ENCODE assay signal across 17 cellular contexts in genomic region chr10:119670717-119671116, GRCh38. TPM values are rescaled to one million over a fixed set of nuclear protein-coding genes. Genes with fewer than 3 reads are reported as not detected.
A peak's percentile ranks its signal among the peaks of the same experiment; 100 is the strongest.
DNase-seq lines count a peak whose midpoint lies in the region; ATAC-seq and TF ChIP-seq lines count a peak whose summit lies in the region.
"Had no signal": no experiment of that assay in that cellular context is flagged by ENCODE, and none has a peak within 500 bp of the region (broad histone marks: within the 10 kb centered on the region; RNA-seq: fewer than 3 reads in every experiment).

No MANE protein-coding gene starts in this region.

- H4K8ac ChIP-seq in mesenchymal stem cell (ENCODE audit: low read length), result no peak overlapping the region

- no peaks in the 10 kb centered on the region for H3K9me3 Mint-ChIP-seq in chondrocyte (ENCODE audit: low read depth)
- H3K9me3 Mint-ChIP-seq: activated CD8-positive, alpha-beta T cell treated with anti-CD3 and anti-CD28 coated beads for 36 hours; activated naive CD8-positive, alpha-beta T cell treated with anti-CD3 and anti-CD28 coated beads, Interleukin-2, amount 50 U/mL, for 24 hours; activated T-helper 1 cell treated with anti-CD3 and anti-CD28 coated beads, Interleukin-12 subunit alpha, Interleukin-12 subunit beta, Interleukin-2, Interleukin-4 antibody, amounts not matched to agents 30 ng/mL and 10 ng/mL and 1 ng/mL, durations not matched to agents 14 hours and 24 hours and 36 hours; immature natural killer cell; nephron progenitor cell had no signal

- H3K4ac ChIP-seq in mesenchymal stem cell (ENCODE audit: low read depth in 1 of 2, low read length in 2 of 2), result no peak overlapping the region

- H3K4me3 Mint-ChIP-seq in chondrocyte (ENCODE audit: unreplicated experiment), result no peak overlapping the region
- H3K4me3 Mint-ChIP-seq: activated CD8-positive, alpha-beta T cell treated with anti-CD3 and anti-CD28 coated beads for 36 hours; activated naive CD8-positive, alpha-beta T cell treated with anti-CD3 and anti-CD28 coated beads, Interleukin-2, amount 50 U/mL, for 24 hours; activated T-helper 1 cell treated with anti-CD3 and anti-CD28 coated beads, Interleukin-12 subunit alpha, Interleukin-12 subunit beta, Interleukin-2, Interleukin-4 antibody, amounts not matched to agents 30 ng/mL and 10 ng/mL and 1 ng/mL, durations not matched to agents 14 hours and 24 hours and 36 hours; immature natural killer cell; nephron progenitor cell had no signal

- no peak overlapping the region for H4K91ac ChIP-seq in mesenchymal stem cell (ENCODE audit: low read length)

- TF ChIP-seq CTCF in AG10803 (conservative IDR thresholded peaks at IDR 0.05; ENCODE audit: low read length), result no peak
- no peak for TF ChIP-seq CTCF in chondrocyte (IDR thresholded peaks at IDR 0.05)

- H2BK120ac ChIP-seq in mesenchymal stem cell (ENCODE audit: low read depth, low read length), result no peak overlapping the region

- no peak overlapping the region for H3K4me2 ChIP-seq in mesenchymal stem cell (ENCODE audit: low read length, poor library complexity, severe bottlenecking)

- H3K79me1 ChIP-seq in mesenchymal stem cell (replicated peaks; ENCODE audit: low read length, poor library complexity, severe bottlenecking), result peaks cover 12% of the 10 kb centered on the region

- H2BK5ac ChIP-seq in mesenchymal stem cell (ENCODE audit: low read depth, low read length, poor library complexity, severe bottlenecking), result no peak overlapping the region

- no peak overlapping the region for H3K23ac ChIP-seq in mesenchymal stem cell (ENCODE audit: low read length in 2 of 2)

- H3K4me1 Mint-ChIP-seq in chondrocyte (ENCODE audit: low read depth), result peaks cover 57% of the 10 kb centered on the region
- H3K4me1 Mint-ChIP-seq: immature natural killer cell had no signal

- no peak overlapping the region for H2AFZ ChIP-seq in mesenchymal stem cell (ENCODE audit: low read depth, low read length)

- H3K4me3 ChIP-seq in AG10803 (ENCODE audit: low read length) (no peak overlapping the region), mesenchymal stem cell (ENCODE audit: insufficient read depth in 1 of 2, low read depth in 1 of 2, low read length in 2 of 2) (no peak overlapping the region)

- H3K36me3 ChIP-seq in mesenchymal stem cell (ENCODE audit: control insufficient read depth in 1 of 2, insufficient read depth in 2 of 2, low read depth in 1 of 2, low read length in 2 of 2), result peaks cover 39 to 54% of the 10 kb centered on the region in 2 experiments

- H3K14ac ChIP-seq in mesenchymal stem cell (ENCODE audit: low read length in 2 of 2), result no peak overlapping the region

- 75% methylated on average over 3 of the region's 3 CpGs for WGBS in mesenchymal stem cell

- DNase-seq in AG10803 (ENCODE audit: low read depth) (peak; percentile 70), NCI-H226 (peak; percentile 45), chondrocyte (ENCODE audit: low spot score) (no peak), mesenchymal stem cell (no peak), kidney glomerular epithelial cell (lab: John Stamatoyannopoulos, UW) (no peak), iPS-NIHi11 (ENCODE audit: low spot score) (no peak), NCI-H69 (lab: John Stamatoyannopoulos, UW) (no peak)
- DNase-seq: activated CD8-positive, alpha-beta T cell treated with anti-CD3 and anti-CD28 coated beads for 36 hours; activated naive CD8-positive, alpha-beta T cell treated with anti-CD3 and anti-CD28 coated beads, Interleukin-2, amount 50 U/mL, for 24 hours; BE2C; immature natural killer cell; mesendoderm; NCI-H2029; nephron progenitor cell; SW 1271 had no signal

- H3K18ac ChIP-seq in mesenchymal stem cell (ENCODE audit: low read depth in 1 of 2, low read length in 2 of 2), result no peak overlapping the region

- ATAC-seq in GM18520 (IDR thresholded peaks at IDR 0.05; ENCODE audit: unreplicated experiment), result no peak
- ATAC-seq: activated CD8-positive, alpha-beta T cell treated with anti-CD3 and anti-CD28 coated beads for 36 hours; activated naive CD8-positive, alpha-beta T cell treated with anti-CD3 and anti-CD28 coated beads, Interleukin-2, amount 50 U/mL, for 24 hours had no signal

- H3K9me3 ChIP-seq in mesenchymal stem cell (ENCODE audit: control insufficient read depth, low read length), result no peaks in the 10 kb centered on the region
- H3K9me3 ChIP-seq: BE2C had no signal

- peaks cover 56% of the 10 kb centered on the region for H3K4me1 ChIP-seq in mesenchymal stem cell (ENCODE audit: control insufficient read depth, insufficient read depth, low read depth, low read length)

- H3K27me3 Mint-ChIP-seq in chondrocyte (ENCODE audit: low read depth), result no peaks in the 10 kb centered on the region
- H3K27me3 Mint-ChIP-seq: activated CD8-positive, alpha-beta T cell treated with anti-CD3 and anti-CD28 coated beads for 36 hours; activated naive CD8-positive, alpha-beta T cell treated with anti-CD3 and anti-CD28 coated beads, Interleukin-2, amount 50 U/mL, for 24 hours had no signal

- H3K27ac Mint-ChIP-seq in chondrocyte (ENCODE audit: unreplicated experiment), result peak overlapping the region; percentile 71
- H3K27ac Mint-ChIP-seq: activated naive CD8-positive, alpha-beta T cell treated with anti-CD3 and anti-CD28 coated beads, Interleukin-2, amount 50 U/mL, for 24 hours; activated T-helper 1 cell treated with anti-CD3 and anti-CD28 coated beads, Interleukin-12 subunit alpha, Interleukin-12 subunit beta, Interleukin-2, Interleukin-4 antibody, amounts not matched to agents 30 ng/mL and 10 ng/mL and 1 ng/mL, durations not matched to agents 14 hours and 24 hours and 36 hours; immature natural killer cell; nephron progenitor cell had no signal

- H2AK5ac ChIP-seq in mesenchymal stem cell (ENCODE audit: low read length, severe bottlenecking), result no peak overlapping the region

- H3K9ac ChIP-seq in mesenchymal stem cell (ENCODE audit: low read length), result no peak overlapping the region

- H3K27me3 ChIP-seq in mesenchymal stem cell (ENCODE audit: control insufficient read depth in 1 of 2, insufficient read depth in 1 of 2, low read length in 2 of 2), result no peaks in the 10 kb centered on the region
- H3K27me3 ChIP-seq: BE2C had no signal

- no peak overlapping the region for H2BK12ac ChIP-seq in mesenchymal stem cell (ENCODE audit: low read length in 2 of 2)

- peak overlapping the region; percentile 31 for H3K27ac ChIP-seq in mesenchymal stem cell (ENCODE audit: low read length, poor library complexity, severe bottlenecking)

- H3K36me3 Mint-ChIP-seq in chondrocyte (ENCODE audit: low read depth), result peaks cover 29% of the 10 kb centered on the region

- no peak overlapping the region for H2BK15ac ChIP-seq in mesenchymal stem cell (ENCODE audit: low read depth, poor library complexity, severe bottlenecking)

RNA-seq across cellular contexts. Expression of gene BAG3, which starts 19.5 kb away (rescaled TPM):
- 54.0 to 63.6 TPM (median 62.0 TPM) in 3 replicates for total RNA-seq in chondrocyte
- 66.0 TPM for polyA plus RNA-seq in mesenchymal stem cell (2013, experiment 1 of 2)
- 65.0 TPM for polyA plus RNA-seq in mesenchymal stem cell (2013, experiment 2 of 2)

RNA-seq across cellular contexts. Expression of gene INPP5F, which starts 55.1 kb away (rescaled TPM):
- total RNA-seq in chondrocyte, result 55.7 to 83.1 TPM (median 56.4 TPM) in 3 replicates
- 24.1 TPM for polyA plus RNA-seq in mesenchymal stem cell (2013, experiment 1 of 2)
- polyA plus RNA-seq in mesenchymal stem cell (2013, experiment 2 of 2), result 25.7 TPM

Comparison
In these comparisons a context has a peak if more than half of its experiments do, and no peak if none do; other contexts are left out.
1. DNase-seq: peak in AG10803 (single experiment) and NCI-H226 (single experiment); none in chondrocyte (single experiment), mesenchymal stem cell (single experiment), kidney glomerular epithelial cell (single experiment), iPS-NIHi11 (single experiment) and NCI-H69 (single experiment).